In genomic region chr2:202378001-202378400, GRCh38 we compare ENCODE assay signal across 9 cellular contexts. TPM values are rescaled to one million over a fixed set of nuclear protein-coding genes. Genes with fewer than 3 reads are reported as not detected.
A peak's percentile ranks its signal among the peaks of the same experiment; 100 is the strongest.
DNase-seq lines count a peak whose midpoint lies in the region; ATAC-seq, FAIRE-seq and TF ChIP-seq lines count a peak whose summit lies in the region.
"Had no signal": no experiment of that assay in that cellular context is flagged by ENCODE, and none has a peak within 500 bp of the region (broad histone marks: within the 10 kb centered on the region; RNA-seq: fewer than 3 reads in every experiment).

No MANE protein-coding gene starts in this region.

- FAIRE-seq in GM12892 (lab: Jason Lieb, UNC): peak; percentile 64

- no TSS peak for BruUV-seq in Panc1 (replicated peaks; lab: Mats Ljungman, UMichigan)

- H3K4me3 ChIP-seq in Panc1 (ENCODE audit: low read depth in 2 of 2, low read length in 2 of 2) (peak overlapping the region; percentile 81 to 91), fibroblast of pulmonary artery (replicated peaks; ENCODE audit: low read depth, low read length) (peak overlapping the region; percentile 98), sigmoid colon (peak overlapping the region; percentile 84 to 98 (median 92))

- TF ChIP-seq POLR2A in GM12892 (IDR thresholded peaks at IDR 0.05; ENCODE audit: low read depth, low read length) (no peak), sigmoid colon (IDR thresholded peaks at IDR 0.05) (no peak)

- H3K27ac ChIP-seq in Panc1 (ENCODE audit: low read length) (peak overlapping the region; percentile 92), sigmoid colon (peak overlapping the region; percentile 97 to 99 (median 98))

- no peak for DNase-seq in GM12892 (ENCODE audit: insufficient read length)
- no peak for DNase-seq in Panc1 (ENCODE audit: low read depth, low spot score)
- no peak for DNase-seq in fibroblast of pulmonary artery (ENCODE audit: low read depth)
- DNase-seq in sigmoid colon: no peak
- DNase-seq in effector CD4-positive, alpha-beta T cell: no peak
- DNase-seq in COLO829 (ENCODE audit: low spot score): no peak
- DNase-seq: NCI-H2029 treated with DMSO at 0.1 percent for 48 hours had no signal

- POLR2A ChIA-PET in Panc1 (lab: Charles Lee): no interaction called here

- 5 to 16% methylated on average over 4 of the region's 4 CpGs for WGBS in sigmoid colon, 2 donors

- H3K9me3 ChIP-seq in Panc1 (ENCODE audit: control insufficient read depth, insufficient read depth, low read depth, low read length): no peaks in the 10 kb centered on the region
- H3K9me3 ChIP-seq in sigmoid colon: no peaks in the 10 kb centered on the region

- no peak for TF ChIP-seq EP300 in sigmoid colon (IDR thresholded peaks at IDR 0.05)

- no peaks in the 10 kb centered on the region; the same call in 1 of the 2 replicates for H3K36me3 ChIP-seq in Panc1 (ENCODE audit: control insufficient read depth, insufficient read depth, low read length)
- no peaks in the 10 kb centered on the region for H3K36me3 ChIP-seq in sigmoid colon

- in situ Hi-C loops in Panc1 (cut with HindIII; ENCODE audit: low pct_unique_long_range_greater_than_20kb, low sequenced_read_pairs): no loop called here

- H3K27me3 ChIP-seq in Panc1 (ENCODE audit: control insufficient read depth, insufficient read depth, low read length) (no peaks in the 10 kb centered on the region), sigmoid colon (no peaks in the 10 kb centered on the region)

- no peak for TF ChIP-seq CTCF in Panc1 (IDR thresholded peaks at IDR 0.05)
- no peak for TF ChIP-seq CTCF in fibroblast of pulmonary artery (IDR thresholded peaks at IDR 0.05; ENCODE audit: low read length, missing control alignments)
- TF ChIP-seq CTCF in sigmoid colon (IDR thresholded peaks at IDR 0.05): no peak

- H3K4me1 ChIP-seq in Panc1 (ENCODE audit: control insufficient read depth, insufficient read depth, low read length): peaks cover 12% of the 10 kb centered on the region
- peaks cover 0 to 51% (median 35%) of the 10 kb centered on the region in 4 donors for H3K4me1 ChIP-seq in sigmoid colon

- CTCF ChIA-PET in Panc1 (lab: Charles Lee): no interaction called here

- no peak for ATAC-seq in Panc1
- ATAC-seq in HG03565 (IDR thresholded peaks at IDR 0.05; ENCODE audit: unreplicated experiment): no peak
- ATAC-seq in HG03108 (IDR thresholded peaks at IDR 0.05; ENCODE audit: unreplicated experiment): no peak

- intact Hi-C loops in Panc1 (cut with micrococcal nuclease; ENCODE audit: unreplicated experiment): no loop called here
- intact Hi-C loops in sigmoid colon (cut with DNase I): loop anchor here (5.0 to 10.0 kb wide), 3 partner anchors 114 to 637 kb away; partner anchors contain the start of genes FAM117B and NBEAL1

RNA-seq across cellular contexts. Expression of gene BMPR2, which starts 1.9 kb away (rescaled TPM):
- 14.5 TPM for polyA plus RNA-seq in GM12892 (2012; ENCODE audit: missing spikeins)
- 65.2 TPM for total RNA-seq in Panc1 (2021; ENCODE audit: unreplicated experiment)
- 21.3 TPM for polyA plus RNA-seq in Panc1 (2012; ENCODE audit: insufficient read length)
- total RNA-seq in sigmoid colon: 10 to 100 TPM; 49.9 to 74.9 (median 63.3) TPM
- polyA plus RNA-seq in sigmoid colon: 1 to 10 TPM; 2.5 to 9.1 (median 4.2) TPM
